9 cellular contexts compared by ENCODE assay signal in the genomic region with DNA sequence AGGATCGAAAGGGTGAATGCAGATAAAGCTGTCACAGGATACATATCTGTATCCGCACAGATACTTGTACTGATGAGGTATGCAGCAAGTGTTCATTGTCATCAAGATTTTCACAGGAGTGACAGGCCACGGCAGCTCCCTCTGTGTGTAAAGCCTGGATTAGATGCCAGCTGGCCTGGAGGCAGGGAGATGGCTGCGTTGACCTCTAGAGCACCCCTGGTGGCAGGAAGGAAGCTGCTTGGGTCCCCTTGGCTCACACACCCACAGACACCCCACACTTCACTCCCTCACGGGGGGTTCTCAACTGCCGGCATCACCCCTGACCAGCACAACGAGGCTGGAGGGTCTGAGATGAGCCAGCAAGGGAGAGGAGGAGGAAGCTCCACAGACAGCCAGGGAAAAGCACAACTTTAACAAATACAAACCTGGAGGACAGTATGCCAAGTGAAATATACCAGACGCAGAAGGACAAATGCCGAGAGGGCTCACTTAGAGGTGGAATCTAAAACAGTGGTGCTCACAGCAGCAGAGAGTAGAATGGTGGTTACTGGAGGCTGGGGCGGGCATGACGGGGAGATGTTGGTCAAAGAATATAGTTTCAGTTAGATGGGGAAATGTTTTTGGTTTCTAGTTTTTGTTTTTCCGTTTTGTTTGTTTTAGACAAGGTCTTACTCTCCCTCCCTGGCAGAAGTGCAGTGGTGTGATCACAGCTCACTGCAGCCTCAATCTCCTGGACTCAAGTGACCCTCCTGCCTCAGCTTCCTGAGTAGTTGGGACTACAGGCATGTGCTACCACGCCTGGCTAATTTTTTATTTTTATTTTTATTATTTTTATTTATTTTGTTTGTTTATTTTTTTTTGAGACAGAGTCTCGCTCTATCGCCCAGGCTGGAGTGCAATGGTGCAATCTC. TPM values are rescaled to one million over a fixed set of nuclear protein-coding genes. Genes with fewer than 3 reads are reported as not detected.
DNase-seq lines count a peak whose midpoint lies in the region; ATAC-seq and TF ChIP-seq lines count a peak whose summit lies in the region.
"Had no signal": no experiment of that assay in that cellular context is flagged by ENCODE, and none has a peak within 500 bp of the region (broad histone marks: within the 10 kb centered on the region; RNA-seq: fewer than 3 reads in every experiment).

No MANE protein-coding gene starts in this region.

- no peaks in the 10 kb centered on the region for H3K36me3 ChIP-seq in DND-41 (ENCODE audit: insufficient read depth, low read length)
- H3K36me3 ChIP-seq in neural cell (ENCODE audit: insufficient read depth, low read length), result no peaks in the 10 kb centered on the region

- H3K9me3 ChIP-seq in DND-41 (ENCODE audit: insufficient read depth, low read length, severe bottlenecking) (no peaks in the 10 kb centered on the region), neural cell (ENCODE audit: low read length) (no peaks in the 10 kb centered on the region)

- no peaks in the 10 kb centered on the region for H3K79me2 ChIP-seq in DND-41 (ENCODE audit: insufficient read depth, low read length)
- H3K79me2 ChIP-seq in neural cell (replicated peaks; ENCODE audit: insufficient read depth, low read length), result no peaks in the 10 kb centered on the region

- in situ Hi-C loops in KBM-7 (cut with MboI; ENCODE audit: low pct_unique_long_range_greater_than_20kb, low sequenced_read_pairs), result no loop called here

- no peaks in the 10 kb centered on the region for H3K9me2 ChIP-seq in neural cell (ENCODE audit: insufficient read depth, low read length)

- no peak for DNase-seq in DND-41
- DNase-seq in LNCaP clone FGC (ENCODE audit: low read depth), result no peak
- DNase-seq in cerebellar cortex (ENCODE audit: low spot score), result peak; percentile 11
- no peak for DNase-seq in KBM-7
- DNase-seq in stimulated activated CD4-positive, alpha-beta T cell treated with anti-CD3 and anti-CD28 coated beads, Interleukin-4, amount 100 ng/mL, for 24 hours, result no peak
- DNase-seq in NOMO-1 (lab: John Stamatoyannopoulos, UW; ENCODE audit: unreplicated experiment in 2 of 2), result no peak
- no peak for DNase-seq in NCI-H187 (lab: John Stamatoyannopoulos, UW)
- DNase-seq: activated T-cell treated with anti-CD3 and anti-CD28 coated beads, Interleukin-2, amount 50 U/mL, for 4 hours had no signal

- no peak overlapping the region for H3K9ac ChIP-seq in DND-41 (ENCODE audit: low read depth, low read length)
- no peak overlapping the region for H3K9ac ChIP-seq in neural cell (ENCODE audit: low read length)

- H3K27me3 ChIP-seq in DND-41 (ENCODE audit: insufficient read depth, low read length, poor library complexity), result peaks cover 14% of the 10 kb centered on the region
- H3K27me3 ChIP-seq in neural cell (ENCODE audit: insufficient read depth, low read depth, low read length), result no peaks in the 10 kb centered on the region

- H3K4me2 ChIP-seq in DND-41 (ENCODE audit: insufficient read depth, low read length) (no peak overlapping the region), neural cell (ENCODE audit: low read length) (no peak overlapping the region)

- no peak overlapping the region for H2AFZ ChIP-seq in DND-41 (ENCODE audit: low read depth, low read length)
- H2AFZ ChIP-seq in neural cell (ENCODE audit: low read depth, low read length), result no peak overlapping the region

- H4K20me1 ChIP-seq in DND-41 (ENCODE audit: insufficient read depth, low read length), result no peaks in the 10 kb centered on the region; the same call in 1 of the 2 replicates
- H4K20me1 ChIP-seq in neural cell (ENCODE audit: insufficient read depth), result no peaks in the 10 kb centered on the region

- no peaks in the 10 kb centered on the region for H3F3A ChIP-seq in neural cell (ENCODE audit: insufficient read depth, low read length, poor library complexity, severe bottlenecking)

- H3K27ac ChIP-seq in DND-41 (ENCODE audit: low read length) (no peak overlapping the region), neural cell (ENCODE audit: low read length) (no peak overlapping the region)

- H3K4me1 ChIP-seq in DND-41 (ENCODE audit: insufficient read depth, low read length), result no peaks in the 10 kb centered on the region

- no peak; the same call in 2 of the 3 replicates for ATAC-seq in DND-41 (ENCODE audit: insufficient read depth, low read depth)
- ATAC-seq: activated T-cell treated with anti-CD3 and anti-CD28 coated beads, Interleukin-2, amount 50 U/mL, for 4 hours had no signal

- TF ChIP-seq CTCF in DND-41 (IDR thresholded peaks at IDR 0.05; ENCODE audit: borderline replicate concordance, extremely low read depth, low read length, poor library complexity, severe bottlenecking) (peak; percentile 38), LNCaP clone FGC (IDR thresholded peaks at IDR 0.05; ENCODE audit: control insufficient read depth, extremely low read depth, insufficient read depth) (peak; percentile 25; the same call in 1 of the 2 replicates), neural cell (IDR thresholded peaks at IDR 0.05; ENCODE audit: poor library complexity, severe bottlenecking) (peak; percentile 40)

- no peak for TF ChIP-seq RAD21 in neural cell (conservative IDR thresholded peaks at IDR 0.05)

- TF ChIP-seq EP300 in neural cell (conservative IDR thresholded peaks at IDR 0.05; ENCODE audit: poor library complexity, severe bottlenecking), result peak; percentile 21

- H3K4me3 ChIP-seq in DND-41 (ENCODE audit: low read depth in 1 of 2, low read length in 2 of 2), result no peak overlapping the region
- H3K4me3 ChIP-seq in LNCaP clone FGC (ENCODE audit: low read depth, low read length), result no peak overlapping the region
- H3K4me3 ChIP-seq in neural cell (ENCODE audit: low read length), result no peak overlapping the region

TF ChIP-seq in neural cell, 6 proteins besides CTCF, POLR2A, EP300 and RAD21:
- TF ChIP-seq MXI1 (conservative IDR thresholded peaks at IDR 0.05; ENCODE audit: poor library complexity, severe bottlenecking) (no peak), POLR2AphosphoS5 (IDR thresholded peaks at IDR 0.05) (no peak), SMC3 (conservative IDR thresholded peaks at IDR 0.05; ENCODE audit: poor library complexity) (no peak), REST (IDR thresholded peaks at IDR 0.05; ENCODE audit: borderline replicate concordance) (no peak), EZH2 (IDR thresholded peaks at IDR 0.05; ENCODE audit: borderline replicate concordance, insufficient read depth, low read length, poor library complexity, severe bottlenecking) (no peak), TAF1 (IDR thresholded peaks at IDR 0.05; ENCODE audit: low read depth) (no peak)

RNA-seq across cellular contexts. Expression of gene TEAD4, which starts 45.7 kb away (rescaled TPM):
- 1.5 and 1.6 TPM in 2 replicates for polyA plus RNA-seq in neural cell
- polyA minus RNA-seq in neural cell, result 1.2 and 1.7 TPM in 2 replicates
